9 cellular contexts compared by ENCODE assay signal in genomic region chr14:97180304-97181200, GRCh38.
DNase-seq lines count a peak whose midpoint lies in the region; ATAC-seq, FAIRE-seq and TF ChIP-seq lines count a peak whose summit lies in the region.
"Had no signal": no experiment of that assay in that cellular context is flagged by ENCODE, and none has a peak within 500 bp of the region (broad histone marks: within the 10 kb centered on the region; RNA-seq: fewer than 3 reads in every experiment).

No MANE protein-coding gene starts in this region.

- no peaks in the 10 kb centered on the region for H3K36me3 ChIP-seq in HepG2 (replicated peaks in 1 of 2; ENCODE audit: control insufficient read depth in 1 of 2, insufficient read depth in 2 of 2, low read length in 2 of 2)
- no peaks in the 10 kb centered on the region for H3K36me3 ChIP-seq in right lobe of liver
- H3K36me3 ChIP-seq in Panc1 (ENCODE audit: control insufficient read depth, insufficient read depth, low read length), result no peaks in the 10 kb centered on the region

- no peak overlapping the region for H2AFZ ChIP-seq in HepG2 (ENCODE audit: low read length)

- TF ChIP-seq CTCF in HepG2 (CRISPR knock-in tag; IDR thresholded peaks at IDR 0.05) (no peak), right lobe of liver (IDR thresholded peaks at IDR 0.05) (no peak), Panc1 (IDR thresholded peaks at IDR 0.05) (no peak), epithelial cell of proximal tubule (conservative IDR thresholded peaks at IDR 0.05; ENCODE audit: low read depth, low read length) (peak; percentile 18), coronary artery (IDR thresholded peaks at IDR 0.05) (no peak)

- ATAC-seq in HepG2 (peak; percentile 46; the same call in 2 of the 3 replicates), right lobe of liver (no peak), Panc1 (no peak)
- ATAC-seq: left cardiac atrium had no signal

- H3K4me3 ChIP-seq in HepG2 (replicated peaks in 1 of 3; ENCODE audit: insufficient read depth in 1 of 3, low read depth in 2 of 3, low read length in 3 of 3) (no peak overlapping the region), right lobe of liver (no peak overlapping the region), Panc1 (ENCODE audit: low read depth in 2 of 2, low read length in 2 of 2) (no peak overlapping the region), epithelial cell of proximal tubule (ENCODE audit: low read depth, low read length) (no peak overlapping the region), coronary artery (no peak overlapping the region)

- H3K9me3 ChIP-seq in HepG2 (ENCODE audit: low read length) (peaks cover 9% of the 10 kb centered on the region), right lobe of liver (no peaks in the 10 kb centered on the region), Panc1 (ENCODE audit: control insufficient read depth, insufficient read depth, low read depth, low read length) (no peaks in the 10 kb centered on the region)

- TF ChIP-seq EP300 in HepG2 (IDR thresholded peaks at IDR 0.05; ENCODE audit: low read depth in 2 of 2, low read length in 2 of 2) (no peak), HepG2 (CRISPR knock-in tag; IDR thresholded peaks at IDR 0.05; ENCODE audit: borderline replicate concordance) (no peak)

- no peaks in the 10 kb centered on the region for H3K4me1 ChIP-seq in HepG2 (ENCODE audit: insufficient read depth, low read length)
- H3K4me1 ChIP-seq in right lobe of liver, result no peaks in the 10 kb centered on the region
- H3K4me1 ChIP-seq in Panc1 (ENCODE audit: control insufficient read depth, insufficient read depth, low read length), result no peaks in the 10 kb centered on the region

- H3K27me3 ChIP-seq in HepG2 (ENCODE audit: control insufficient read depth in 1 of 2, insufficient read depth in 2 of 2, low read length in 2 of 2), result no peaks in the 10 kb centered on the region
- H3K27me3 ChIP-seq in right lobe of liver, result no peaks in the 10 kb centered on the region
- no peaks in the 10 kb centered on the region for H3K27me3 ChIP-seq in Panc1 (ENCODE audit: control insufficient read depth, insufficient read depth, low read length)

- no peaks in the 10 kb centered on the region for H3K79me2 ChIP-seq in HepG2 (ENCODE audit: insufficient read depth, low read length)

- intact Hi-C loops in HepG2 (cut with micrococcal nuclease; ENCODE audit: unreplicated experiment) (no loop called here), right lobe of liver (cut with DNase I) (no loop called here), Panc1 (cut with micrococcal nuclease; ENCODE audit: unreplicated experiment) (no loop called here)

- H3K27ac ChIP-seq in HepG2 (ENCODE audit: extremely low read length, insufficient read depth, low read length) (no peak overlapping the region), right lobe of liver (no peak overlapping the region), Panc1 (ENCODE audit: low read length) (no peak overlapping the region), coronary artery (no peak overlapping the region)

- no peaks in the 10 kb centered on the region for H4K20me1 ChIP-seq in HepG2 (ENCODE audit: insufficient read depth, low read length)

- BruUV-seq in HepG2 (replicated peaks; lab: Mats Ljungman, UMichigan), result no TSS peak
- no TSS peak for BruUV-seq in Panc1 (replicated peaks; lab: Mats Ljungman, UMichigan)

- TF ChIP-seq POLR2A in HepG2 (IDR thresholded peaks at IDR 0.05; ENCODE audit: insufficient read depth in 1 of 2, low read depth in 2 of 2, low read length in 2 of 2) (no peak), right lobe of liver (IDR thresholded peaks at IDR 0.05) (no peak)

- TF ChIP-seq RAD21 in HepG2 (CRISPR knock-in tag; IDR thresholded peaks at IDR 0.05), result no peak

- CTCF ChIA-PET in HepG2 (lab: Yijun Ruan, JAX; ENCODE audit: low intra/inter-chr PET ratio, low total read pairs), result no interaction called here
- CTCF ChIA-PET in Panc1 (lab: Charles Lee), result no interaction called here

- DNase-seq in HepG2 (ENCODE audit: low spot score) (peak; percentile 25), right lobe of liver (no peak), Panc1 (ENCODE audit: low read depth, low spot score) (peak; percentile 7), epithelial cell of proximal tubule (ENCODE audit: low read depth) (no peak), urothelium cell line (ENCODE audit: low spot score) (peak; percentile 78), NCI-H2081 treated with DMSO at 0.1 percent for 48 hours (lab: John Stamatoyannopoulos, UW) (no peak), coronary artery (ENCODE audit: low spot score) (no peak), medulla oblongata (ENCODE audit: extremely low spot score) (no peak)
- DNase-seq: left cardiac atrium had no signal

- in situ Hi-C loops in HepG2 (cut with HindIII; ENCODE audit: extremely low pct_ligation_motif_present, low pct_unique_long_range_greater_than_20kb) (no loop called here), Panc1 (cut with HindIII; ENCODE audit: low pct_unique_long_range_greater_than_20kb, low sequenced_read_pairs) (no loop called here)

- FAIRE-seq in HepG2 (lab: Jason Lieb, UNC) (no peak), urothelium cell line (lab: Jason Lieb, UNC) (peak; percentile 9)

- no peak overlapping the region for H3K9ac ChIP-seq in HepG2 (ENCODE audit: insufficient read depth, low read depth, low read length)

- POLR2A ChIA-PET in HepG2 (lab: Yijun Ruan, JAX) (interaction anchor here (0.6 kb wide), 1 partner anchor 37 kb away, joined by 3 read pairs; no protein-coding TSS in a partner anchor), Panc1 (lab: Charles Lee) (no interaction called here)

- H3K4me2 ChIP-seq in HepG2 (ENCODE audit: low read depth, low read length), result no peak overlapping the region

- WGBS in HepG2 (ENCODE audit: low lambda C conversion rate), result 49% methylated on average over 13 of the region's 32 CpGs
- WGBS in right lobe of liver (ENCODE audit: insufficient coverage, low coverage, low lambda C conversion rate, missing lambda C conversion rate), result 65% methylated on average over 16 of the region's 32 CpGs

TF ChIP-seq in HepG2, 621 proteins besides CTCF, POLR2A, EP300 and RAD21:
- TF ChIP-seq PAX8 (CRISPR knock-in tag; IDR thresholded peaks at IDR 0.05; ENCODE audit: borderline replicate concordance), result no peak
- 0 out of 2 replicates have a peak, but pooled peaks have one; percentile 21 for TF ChIP-seq ATF3 (CRISPR knock-in tag; IDR thresholded peaks at IDR 0.05)
- no peak for TF ChIP-seq KDM6A (CRISPR knock-in tag; IDR thresholded peaks at IDR 0.05; ENCODE audit: low read depth)
- TF ChIP-seq GABPB1 (CRISPR knock-in tag; IDR thresholded peaks at IDR 0.05), result no peak
- no peak for TF ChIP-seq NR2F1 (CRISPR knock-in tag; IDR thresholded peaks at IDR 0.05)
- TF ChIP-seq FOSL1 (CRISPR knock-in tag; IDR thresholded peaks at IDR 0.05; ENCODE audit: borderline replicate concordance), result peak; percentile 41; the same call in 1 of the 2 replicates
- TF ChIP-seq ZNF816 (CRISPR knock-in tag; IDR thresholded peaks at IDR 0.05; ENCODE audit: borderline replicate concordance), result no peak
- peak; percentile 84 for TF ChIP-seq FOSL2 (CRISPR knock-in tag; IDR thresholded peaks at IDR 0.05)
- peak; percentile 25; the same call in 1 of the 2 replicates for TF ChIP-seq CREB1 (IDR thresholded peaks at IDR 0.05)
- no peak for TF ChIP-seq CREB1 (CRISPR knock-in tag; IDR thresholded peaks at IDR 0.05)
- no peak for TF ChIP-seq TEAD2 (CRISPR knock-in tag; IDR thresholded peaks at IDR 0.05)

Comparison
In these comparisons a context has a peak if more than half of its experiments do, and no peak if none do; other contexts are left out.
1. DNase-seq: peak in HepG2 (single experiment), Panc1 (single experiment) and urothelium cell line (single experiment); none in right lobe of liver (0 of 3), epithelial cell of proximal tubule (single experiment), NCI-H2081 treated with DMSO at 0.1 percent for 48 hours (single experiment), coronary artery (single experiment) and medulla oblongata (single experiment).